Comparison of ENCODE assay signal across 12 cellular contexts in the genomic region with DNA sequence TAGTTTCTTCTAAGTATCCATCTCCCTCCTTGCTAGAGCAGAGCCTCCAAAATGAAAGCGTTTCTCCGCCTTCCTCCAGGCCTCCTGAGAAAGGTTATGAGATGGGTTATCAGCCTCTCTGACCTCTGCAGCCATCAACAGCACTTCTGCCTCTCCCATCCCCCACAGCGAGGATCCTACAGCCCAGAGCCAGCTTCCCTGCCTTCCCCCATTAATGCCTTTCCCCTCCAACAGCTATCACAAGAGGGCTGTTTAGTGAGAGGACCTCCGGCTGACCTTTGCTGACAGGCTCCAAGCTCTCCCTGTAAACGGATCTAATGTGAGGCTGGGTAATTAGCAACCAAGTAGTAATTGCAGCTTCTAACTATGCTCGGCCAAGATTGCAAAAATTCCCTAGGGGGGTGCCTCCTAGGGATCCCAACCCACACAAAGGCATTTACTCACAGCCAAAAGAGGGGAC. TPM values are rescaled to one million over a fixed set of nuclear protein-coding genes. Genes with fewer than 3 reads are reported as not detected.
DNase-seq lines count a peak whose midpoint lies in the region; ATAC-seq and TF ChIP-seq lines count a peak whose summit lies in the region.
"Had no signal": no experiment of that assay in that cellular context is flagged by ENCODE, and none has a peak within 500 bp of the region (broad histone marks: within the 10 kb centered on the region; RNA-seq: fewer than 3 reads in every experiment).

No MANE protein-coding gene starts in this region.

- TF ChIP-seq POLR2A in gastroesophageal sphincter (IDR thresholded peaks at IDR 0.05) (no peak), uterus (IDR thresholded peaks at IDR 0.05) (no peak)

- peak overlapping the region; percentile 47 for H3K4me3 Mint-ChIP-seq in neural crest cell

- peaks cover 74% of the 10 kb centered on the region for H3K4me1 Mint-ChIP-seq in neural crest cell

- H3K9me3 Mint-ChIP-seq in neural crest cell: no peaks in the 10 kb centered on the region

- peak overlapping the region; percentile 65 for H3K27ac Mint-ChIP-seq in neural crest cell (ENCODE audit: unreplicated experiment)

- intact Hi-C loops in cardiac septum (cut with DNase I): no loop called here
- intact Hi-C loops in uterus (cut with DNase I; ENCODE audit: low total_unique reads): no loop called here

- H3K27me3 Mint-ChIP-seq in neural crest cell (ENCODE audit: low read depth): no peaks in the 10 kb centered on the region

- ATAC-seq in gastroesophageal sphincter: no peak
- no peak for ATAC-seq in GM18870 (IDR thresholded peaks at IDR 0.05; ENCODE audit: unreplicated experiment)
- ATAC-seq in GM18498 (IDR thresholded peaks at IDR 0.05; ENCODE audit: unreplicated experiment): no peak
- ATAC-seq: activated CD4-positive, CD25-positive, alpha-beta regulatory T cell treated with anti-CD3 and anti-CD28 coated beads, Interleukin-2, amount 50 U/mL, for 24 hours had no signal

- no peak for TF ChIP-seq EP300 in gastroesophageal sphincter (IDR thresholded peaks at IDR 0.05)

- H3K4me1 ChIP-seq in cardiac muscle cell (ENCODE audit: low read depth) (peaks cover 50% of the 10 kb centered on the region), gastroesophageal sphincter (peaks cover 6 to 94% (median 29%) of the 10 kb centered on the region in 3 donors), uterus (peaks cover 4 to 21% of the 10 kb centered on the region in 2 donors)

- H3K36me3 ChIP-seq in cardiac muscle cell (no peaks in the 10 kb centered on the region), gastroesophageal sphincter (no peaks in the 10 kb centered on the region), uterus (no peaks in the 10 kb centered on the region)

- DNase-seq in cardiac muscle cell (ENCODE audit: low read depth in 1 of 2, low spot score in 1 of 2) (peak in 1 of 2 donors; percentile 91), cardiac septum (ENCODE audit: low spot score) (no peak), neural crest cell (ENCODE audit: low read depth, low spot score) (peak; percentile 37), uterus (no peak), DMS114 treated with DMSO at 0.1 percent for 48 hours (lab: John Stamatoyannopoulos, UW; ENCODE audit: unreplicated experiment) (no peak)
- DNase-seq: aorta; NCI-H146; stimulated activated CD4-positive, alpha-beta T cell treated with anti-CD3 and anti-CD28 coated beads, Interleukin-15, amount 100 ng/mL, for 24 hours had no signal

- no peaks in the 10 kb centered on the region for H3K27me3 ChIP-seq in cardiac muscle cell
- no peaks in the 10 kb centered on the region for H3K27me3 ChIP-seq in gastroesophageal sphincter
- H3K27me3 ChIP-seq in uterus: no peaks in the 10 kb centered on the region

- H3K4me3 ChIP-seq in cardiac muscle cell (no peak overlapping the region), gastroesophageal sphincter (no peak overlapping the region), uterus (no peak overlapping the region)

- H3K9me3 ChIP-seq in cardiac muscle cell (ENCODE audit: low read depth) (no peaks in the 10 kb centered on the region), gastroesophageal sphincter (no peaks in the 10 kb centered on the region), uterus (no peaks in the 10 kb centered on the region)

- 59 to 80% methylated on average over 1 to 6 of the region's 6 CpGs for WGBS in gastroesophageal sphincter (ENCODE audit: low coverage in 1 of 2), 2 donors

- H3K36me3 Mint-ChIP-seq in neural crest cell (ENCODE audit: low read depth): no peaks in the 10 kb centered on the region

- H3K27ac ChIP-seq in cardiac muscle cell (peak overlapping the region; percentile 85), gastroesophageal sphincter (peak overlapping the region in 3 of 4 donors; percentile 5 to 84 (median 82)), uterus (peak overlapping the region; percentile 24 to 36)

- no peak for TF ChIP-seq CTCF in cardiac muscle cell (IDR thresholded peaks at IDR 0.05; ENCODE audit: low read depth, low read length)
- no peak for TF ChIP-seq CTCF in gastroesophageal sphincter (IDR thresholded peaks at IDR 0.05)
- no peak for TF ChIP-seq CTCF in neural crest cell (conservative IDR thresholded peaks at IDR 0.05)
- TF ChIP-seq CTCF in uterus (IDR thresholded peaks at IDR 0.05): no peak

RNA-seq across cellular contexts. Expression of a gene that starts 55.8 kb away (rescaled TPM):
- 6.6 and 12.2 TPM in 2 replicates for total RNA-seq in cardiac muscle cell
- polyA plus RNA-seq in cardiac muscle cell: 6.7 and 8.4 TPM in 2 replicates
- 15.7 TPM for total RNA-seq in cardiac septum
- 10 to 100 TPM; 24.0 to 47.1 (median 29.5) TPM for total RNA-seq in gastroesophageal sphincter
- total RNA-seq in neural crest cell: 40.1 and 46.0 TPM in 2 replicates
- 10 to 100 TPM in 3 of 4 donors, 1 to 10 TPM in 1; 9.1 to 34.0 (median 12.0) TPM for total RNA-seq in uterus

Comparison
In these comparisons a context has a peak if more than half of its experiments do, and no peak if none do; other contexts are left out.
1. H3K27ac ChIP-seq: peak in every context shown above with its lines; median percentile 85 in cardiac muscle cell; 82 in gastroesophageal sphincter; 30 in uterus.